Comparison of ENCODE assay signal across 21 cellular contexts in the genomic region with DNA sequence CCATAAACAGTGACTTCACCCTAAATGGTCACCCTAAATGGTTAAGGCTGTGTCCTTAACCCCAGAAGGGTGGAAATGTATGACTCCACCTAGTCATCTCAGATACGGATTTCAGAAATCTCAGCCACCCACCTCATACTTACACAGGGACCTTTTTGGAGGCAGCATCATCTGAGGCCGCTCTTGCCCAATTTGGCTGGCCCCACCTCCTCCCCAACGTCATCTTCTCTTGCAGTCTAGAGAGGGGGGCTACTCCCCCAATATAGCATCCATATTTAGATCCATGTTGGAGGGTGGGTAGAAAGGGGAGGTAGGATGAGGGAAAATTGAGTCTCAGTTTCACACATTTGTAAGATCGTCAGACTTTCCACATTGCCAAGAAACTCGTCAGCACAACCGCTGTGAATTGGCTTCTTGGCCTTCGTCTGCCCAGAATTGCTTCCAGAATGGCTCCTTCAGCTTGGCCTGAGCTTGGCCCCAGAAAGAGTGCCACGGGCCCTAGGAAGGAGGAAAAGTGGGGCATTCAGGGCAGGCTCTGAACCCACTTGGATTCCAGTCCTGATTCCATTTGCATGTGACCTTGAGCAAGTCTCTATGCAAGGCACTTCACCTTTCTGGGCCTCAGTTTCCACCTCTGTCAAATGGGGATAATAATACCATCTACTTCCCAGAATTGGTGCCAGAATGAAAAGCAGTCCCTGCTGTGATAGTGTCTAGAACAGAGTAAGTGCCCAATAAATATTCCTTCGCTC.
"Had no signal": no experiment of that assay in that cellular context is flagged by ENCODE, and none has a peak within 500 bp of the region (broad histone marks: within the 10 kb centered on the region; RNA-seq: fewer than 3 reads in every experiment).

No MANE protein-coding gene starts in this region.

- ATAC-seq: activated CD4-positive, CD25-positive, alpha-beta regulatory T cell treated with anti-CD3 and anti-CD28 coated beads, Interleukin-2, amount 50 U/mL, for 24 hours; activated CD8-positive, alpha-beta T cell treated with anti-CD3 and anti-CD28 coated beads for 36 hours; activated T-helper 17 cell treated with anti-CD3 and anti-CD28 coated beads, Interleukin-2, amount 50 U/mL, for 72 hours; foreskin keratinocyte; left lung; naive thymus-derived CD8-positive, alpha-beta T cell had no signal

- H3K4me3 ChIP-seq: coronary artery, esophagus muscularis mucosa, left lung, lung, ovary, prostate gland, suprapubic skin, tibial nerve had no signal

- H3K9me3 Mint-ChIP-seq: activated CD4-positive, alpha-beta T cell treated with anti-CD3 and anti-CD28 coated beads, Interleukin-2, amount 10 ng/mL, durations not matched to agents 24 days and 14 days; activated CD8-positive, alpha-beta T cell treated with anti-CD3 and anti-CD28 coated beads for 36 hours; activated naive CD8-positive, alpha-beta T cell treated with anti-CD3 and anti-CD28 coated beads for 36 hours; activated T-helper 17 cell treated with anti-CD3 and anti-CD28 coated beads, Interleukin-2, amount 50 U/mL, for 72 hours; mesothelial cell of epicardium; naive thymus-derived CD8-positive, alpha-beta T cell; stimulated activated naive CD8-positive, alpha-beta T cell treated with anti-CD3 and anti-CD28 coated beads, Interleukin-15, Interleukin-2, amounts not matched to agents 100 ng/mL and 50 ng/mL, for 24 hours had no signal

- H3K27ac Mint-ChIP-seq: activated CD4-positive, alpha-beta T cell treated with anti-CD3 and anti-CD28 coated beads, Interleukin-2, amount 10 ng/mL, durations not matched to agents 24 days and 14 days; activated CD8-positive, alpha-beta T cell treated with anti-CD3 and anti-CD28 coated beads for 36 hours; activated naive CD8-positive, alpha-beta T cell treated with anti-CD3 and anti-CD28 coated beads for 36 hours; mesothelial cell of epicardium; stimulated activated naive CD8-positive, alpha-beta T cell treated with anti-CD3 and anti-CD28 coated beads, Interleukin-15, Interleukin-2, amounts not matched to agents 100 ng/mL and 50 ng/mL, for 24 hours had no signal

- DNase-seq: activated CD4-positive, alpha-beta T cell treated with anti-CD3 and anti-CD28 coated beads, Interleukin-2, amount 10 ng/mL, durations not matched to agents 24 days and 14 days; activated CD8-positive, alpha-beta T cell treated with anti-CD3 and anti-CD28 coated beads for 36 hours; activated naive CD8-positive, alpha-beta T cell treated with anti-CD3 and anti-CD28 coated beads for 36 hours; activated T-cell treated with anti-CD3 and anti-CD28 coated beads, Interleukin-2, amount 50 U/mL, for 1 hour; foreskin keratinocyte; kidney; left lung; naive thymus-derived CD8-positive, alpha-beta T cell; ovary; stimulated activated CD4-positive, alpha-beta T cell treated with anti-CD3 and anti-CD28 coated beads, Interleukin-4, amount 100 ng/mL, for 4 hours; SW 1271 had no signal

- H3K4me3 Mint-ChIP-seq: activated CD4-positive, alpha-beta T cell treated with anti-CD3 and anti-CD28 coated beads, Interleukin-2, amount 10 ng/mL, durations not matched to agents 24 days and 14 days; activated CD8-positive, alpha-beta T cell treated with anti-CD3 and anti-CD28 coated beads for 36 hours; activated naive CD8-positive, alpha-beta T cell treated with anti-CD3 and anti-CD28 coated beads for 36 hours; mesothelial cell of epicardium; stimulated activated naive CD8-positive, alpha-beta T cell treated with anti-CD3 and anti-CD28 coated beads, Interleukin-15, Interleukin-2, amounts not matched to agents 100 ng/mL and 50 ng/mL, for 24 hours had no signal

- H3K36me3 Mint-ChIP-seq: activated naive CD8-positive, alpha-beta T cell treated with anti-CD3 and anti-CD28 coated beads for 36 hours; mesothelial cell of epicardium; naive thymus-derived CD8-positive, alpha-beta T cell had no signal

- H3K27me3 Mint-ChIP-seq: activated naive CD8-positive, alpha-beta T cell treated with anti-CD3 and anti-CD28 coated beads for 36 hours had no signal
